ENCODE assay signal across 1 cellular context in genomic region chr14:77025744-77026165, GRCh38.
TF ChIP-seq lines count a peak whose summit lies in the region.

No MANE protein-coding gene starts in this region.

TF ChIP-seq in SK-N-SH, 30 proteins besides CTCF, POLR2A, EP300 and RAD21 (continued from another document):
- TF ChIP-seq ZBTB33 (IDR thresholded peaks at IDR 0.05; ENCODE audit: borderline replicate concordance, low read depth): no peak
- no peak for TF ChIP-seq GATA2 (CRISPR knock-in tag; IDR thresholded peaks at IDR 0.05)
- TF ChIP-seq CHD2 (IDR thresholded peaks at IDR 0.05; ENCODE audit: low read length, partially characterized antibody): no peak
- TF ChIP-seq RFX5 (IDR thresholded peaks at IDR 0.05; ENCODE audit: low read length): no peak
- TF ChIP-seq NRF1 (IDR thresholded peaks at IDR 0.05; ENCODE audit: low read depth, low read length): no peak
- TF ChIP-seq ELF1 (IDR thresholded peaks at IDR 0.05): no peak
- TF ChIP-seq SIN3A (IDR thresholded peaks at IDR 0.05; ENCODE audit: borderline replicate concordance, low read depth, low read length): no peak
- TF ChIP-seq PBX3 (IDR thresholded peaks at IDR 0.05): no peak
- TF ChIP-seq POLR2AphosphoS5 (IDR thresholded peaks at IDR 0.05; ENCODE audit: low read depth, low read length): no peak
- no peak for TF ChIP-seq IRF3 (IDR thresholded peaks at IDR 0.05; ENCODE audit: low read depth, low read length)
- TF ChIP-seq TEAD4 (IDR thresholded peaks at IDR 0.05; ENCODE audit: borderline replicate concordance, insufficient read depth): no peak
